Comparison of ENCODE assay signal across 8 cellular contexts in the genomic region with DNA sequence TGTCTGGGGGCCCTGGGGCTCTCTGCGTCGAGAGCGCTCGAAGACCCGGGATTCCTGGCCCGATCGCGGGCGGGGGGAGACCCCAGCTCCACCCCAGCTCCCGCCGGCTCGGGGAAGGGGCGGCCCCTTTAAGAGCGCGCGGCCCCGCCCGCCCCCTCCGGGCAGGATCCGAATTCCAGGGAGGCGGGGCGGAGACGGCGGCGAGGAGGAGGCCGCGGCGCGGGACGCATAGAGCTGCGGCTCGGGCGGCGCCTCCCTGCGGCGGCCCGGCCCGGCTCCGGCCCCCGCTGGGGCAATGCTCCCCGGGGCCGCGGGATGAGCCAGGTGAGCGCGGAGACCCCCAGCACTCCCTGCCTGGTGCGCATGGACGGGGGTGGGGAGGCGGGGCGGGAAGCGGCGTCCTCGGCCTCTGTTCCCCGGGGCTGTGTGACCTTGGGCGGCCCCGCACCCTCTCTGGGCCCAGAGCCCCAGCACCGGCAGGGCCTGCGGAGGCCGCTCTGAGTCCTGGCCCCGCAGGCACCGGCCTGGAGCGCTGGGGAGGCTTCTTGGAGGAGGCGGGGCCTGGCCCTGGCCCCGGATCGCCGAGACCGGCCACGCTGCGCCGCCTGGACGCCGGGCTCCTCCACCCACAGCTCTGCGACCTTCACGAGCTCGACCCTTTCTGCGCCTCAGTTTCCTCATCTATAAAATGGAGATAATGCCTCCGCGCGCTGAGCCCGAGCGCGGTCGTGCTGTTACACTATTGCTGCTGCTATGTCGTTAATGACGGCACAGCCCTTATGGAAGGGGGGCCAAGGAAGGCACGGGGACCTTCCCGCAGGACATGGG. TPM values are rescaled to one million over a fixed set of nuclear protein-coding genes. Genes with fewer than 3 reads are reported as not detected.
DNase-seq lines count a peak whose midpoint lies in the region; ATAC-seq, FAIRE-seq and TF ChIP-seq lines count a peak whose summit lies in the region.

No MANE protein-coding gene starts in this region.

- no peaks in the 10 kb centered on the region for H3K4me1 Mint-ChIP-seq in Caco-2 (ENCODE audit: low read depth, unreplicated experiment)

- CTCF ChIA-PET in Caco-2 (lab: Charles Lee), result interaction anchor here (0.5 to 2.4 kb wide), 5 partner anchors 14 to 1316 kb away, joined by 3 to 17 read pairs (median 4); no protein-coding TSS in a partner anchor

- H3K4me1 ChIP-seq in Caco-2 (peaks cover 22% of the 10 kb centered on the region), iPS-15b (ENCODE audit: control insufficient read depth, insufficient read depth, low read length) (peaks cover 3% of the 10 kb centered on the region)

- TF ChIP-seq CTCF in Caco-2 (IDR thresholded peaks at IDR 0.05; ENCODE audit: insufficient read depth in 1 of 2, low read depth in 1 of 2, low read length in 1 of 2, severe bottlenecking in 1 of 2, unreplicated experiment in 1 of 2), result no peak
- TF ChIP-seq CTCF in brain microvascular endothelial cell (IDR thresholded peaks at IDR 0.05; ENCODE audit: low read depth, low read length, missing control alignments), result peak; percentile 1
- TF ChIP-seq CTCF in retinal pigment epithelial cell (conservative IDR thresholded peaks at IDR 0.05; ENCODE audit: low read depth, low read length), result no peak

- DNase-seq in Caco-2, result peak; percentile 84 to 91
- DNase-seq in HTR-8/SVneo (ENCODE audit: insufficient read length, low spot score), result peak; percentile 57
- DNase-seq in RPMI7951 (ENCODE audit: low read depth), result peak; percentile 79
- peak; percentile 55 for DNase-seq in brain microvascular endothelial cell
- DNase-seq in retinal pigment epithelial cell (ENCODE audit: low read depth), result no peak

- no TSS peak for BruUV-seq in Caco-2 (replicated peaks; lab: Mats Ljungman, UMichigan)

- FAIRE-seq in HTR-8/SVneo (lab: Jason Lieb, UNC), result no peak

- H3K9me3 Mint-ChIP-seq in Caco-2 (ENCODE audit: unreplicated experiment), result no peaks in the 10 kb centered on the region

- no peaks in the 10 kb centered on the region for H3K9me3 ChIP-seq in Caco-2
- H3K9me3 ChIP-seq in iPS-15b (ENCODE audit: control insufficient read depth, insufficient read depth, low read length), result no peaks in the 10 kb centered on the region

- H3K27me3 ChIP-seq in Caco-2 (replicated peaks; ENCODE audit: control insufficient read depth, insufficient read depth, low read length) (no peaks in the 10 kb centered on the region), brain microvascular endothelial cell (replicated peaks) (no peaks in the 10 kb centered on the region), iPS-15b (ENCODE audit: control insufficient read depth, insufficient read depth, low read length) (no peaks in the 10 kb centered on the region)

- no peaks in the 10 kb centered on the region for H3K27me3 Mint-ChIP-seq in Caco-2 (ENCODE audit: insufficient read depth, unreplicated experiment)

- H3K4me3 ChIP-seq in Caco-2 (ENCODE audit: low read depth, low read length) (peak overlapping the region; percentile 82), brain microvascular endothelial cell (ENCODE audit: low read depth, low read length) (peak overlapping the region; percentile 71), iPS-15b (ENCODE audit: low read depth, low read length) (peak overlapping the region; percentile 79), retinal pigment epithelial cell (ENCODE audit: low read length) (peak overlapping the region; percentile 74)

- H3K36me3 ChIP-seq in Caco-2 (ENCODE audit: control insufficient read depth, insufficient read depth, low read length) (0 out of 2 replicates have a peak, but pooled peaks cover 1% of the 10 kb centered on the region), brain microvascular endothelial cell (replicated peaks) (peaks cover 3% of the 10 kb centered on the region), iPS-15b (ENCODE audit: control insufficient read depth, insufficient read depth, low read length) (no peaks in the 10 kb centered on the region)

- peak overlapping the region; percentile 90 for H3K4me3 Mint-ChIP-seq in Caco-2 (ENCODE audit: unreplicated experiment)

- peak overlapping the region; percentile 79 for H3K27ac Mint-ChIP-seq in Caco-2 (ENCODE audit: unreplicated experiment)

- H3K27ac ChIP-seq in brain microvascular endothelial cell, result peak overlapping the region; percentile 74

- H3K36me3 Mint-ChIP-seq in Caco-2 (ENCODE audit: insufficient read depth, unreplicated experiment), result peaks cover 16% of the 10 kb centered on the region

- POLR2A ChIA-PET in Caco-2 (lab: Charles Lee), result interaction anchor here (0.5 to 0.7 kb wide), 4 partner anchors 8 to 1020 kb away, joined by 3 to 8 read pairs (median 4); partner anchors contain the start of genes RASL10A and TBC1D10A

- intact Hi-C loops in Caco-2 (cut with micrococcal nuclease; ENCODE audit: unreplicated experiment), result loop anchor here (1.0 to 10.0 kb wide), 2 partner anchors 52 to 218 kb away; no protein-coding TSS in a partner anchor

- in situ Hi-C loops in brain microvascular endothelial cell (cut with HindIII; ENCODE audit: low pct_ligation_motif_present, low sequenced_read_pairs), result no loop called here

- ATAC-seq in GM19351 (IDR thresholded peaks at IDR 0.05; ENCODE audit: unreplicated experiment), result no peak
- no peak for ATAC-seq in GM18520 (IDR thresholded peaks at IDR 0.05; ENCODE audit: unreplicated experiment)

- peak overlapping the region; percentile 70 for H3K9ac ChIP-seq in iPS-15b (ENCODE audit: low read depth, low read length)

RNA-seq across cellular contexts. Expression of gene GAS2L1, which starts 0.6 kb away (rescaled TPM):
- 20.4 and 21.1 TPM in 2 replicates for total RNA-seq in Caco-2 (2022)
- 10.9 and 17.1 TPM in 2 replicates for total RNA-seq in RPMI7951 (2014; rRNA removed; shearing (Covaris generic))

RNA-seq across cellular contexts. Expression of gene RASL10A, which starts 8.5 kb away (rescaled TPM):
- total RNA-seq in Caco-2 (2022), result 1.1 and 1.8 TPM in 2 replicates
- 0.24 TPM in 1 of 2 replicates, not detected in the other for total RNA-seq in RPMI7951 (2014; rRNA removed; shearing (Covaris generic))

RNA-seq across cellular contexts. Expression of gene EWSR1, which starts 39.0 kb away (rescaled TPM):
- total RNA-seq in Caco-2 (2022), result 343 and 358 TPM in 2 replicates
- 127 and 233 TPM in 2 replicates for total RNA-seq in RPMI7951 (2014; rRNA removed; shearing (Covaris generic))

RNA-seq across cellular contexts. Expression of gene RHBDD3, which starts 39.3 kb away (rescaled TPM):
- total RNA-seq in Caco-2 (2022), result 47.7 and 49.6 TPM in 2 replicates
- 10.5 and 12.3 TPM in 2 replicates for total RNA-seq in RPMI7951 (2014; rRNA removed; shearing (Covaris generic))
